ENCODE assay signal across 1 cellular context in the genomic region with DNA sequence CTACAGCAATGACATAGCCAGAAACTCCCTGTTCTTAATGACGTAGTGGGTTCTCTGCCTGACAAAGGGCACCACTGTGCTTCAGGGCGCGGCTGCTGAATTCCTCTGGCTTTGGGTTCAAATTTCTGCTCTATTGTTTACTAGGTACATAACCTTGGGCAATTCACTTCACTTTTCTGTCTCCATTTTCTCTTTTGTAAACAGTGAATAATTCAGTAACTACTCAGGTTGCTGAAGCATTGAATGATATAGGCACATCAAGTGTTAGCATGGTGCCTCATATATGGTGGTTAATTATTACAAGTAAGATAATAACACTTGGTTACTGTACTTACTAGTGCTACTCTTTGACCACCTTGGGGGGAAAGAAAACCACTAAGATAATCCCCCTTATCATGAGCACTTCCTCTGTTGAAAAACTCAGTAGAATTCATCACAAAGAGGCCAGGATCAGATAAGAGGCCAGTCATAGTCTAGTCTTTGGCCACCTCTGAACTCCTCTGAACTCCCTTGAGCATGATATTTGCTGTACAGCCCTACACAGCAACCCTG.
A peak's percentile ranks its signal among the peaks of the same experiment; 100 is the strongest.
TF ChIP-seq lines count a peak whose summit lies in the region.

No MANE protein-coding gene starts in this region.

TF ChIP-seq in HepG2, 621 proteins besides CTCF, POLR2A, EP300 and RAD21 (continued from another document and continues in another):
- TF ChIP-seq, protein P1, sequence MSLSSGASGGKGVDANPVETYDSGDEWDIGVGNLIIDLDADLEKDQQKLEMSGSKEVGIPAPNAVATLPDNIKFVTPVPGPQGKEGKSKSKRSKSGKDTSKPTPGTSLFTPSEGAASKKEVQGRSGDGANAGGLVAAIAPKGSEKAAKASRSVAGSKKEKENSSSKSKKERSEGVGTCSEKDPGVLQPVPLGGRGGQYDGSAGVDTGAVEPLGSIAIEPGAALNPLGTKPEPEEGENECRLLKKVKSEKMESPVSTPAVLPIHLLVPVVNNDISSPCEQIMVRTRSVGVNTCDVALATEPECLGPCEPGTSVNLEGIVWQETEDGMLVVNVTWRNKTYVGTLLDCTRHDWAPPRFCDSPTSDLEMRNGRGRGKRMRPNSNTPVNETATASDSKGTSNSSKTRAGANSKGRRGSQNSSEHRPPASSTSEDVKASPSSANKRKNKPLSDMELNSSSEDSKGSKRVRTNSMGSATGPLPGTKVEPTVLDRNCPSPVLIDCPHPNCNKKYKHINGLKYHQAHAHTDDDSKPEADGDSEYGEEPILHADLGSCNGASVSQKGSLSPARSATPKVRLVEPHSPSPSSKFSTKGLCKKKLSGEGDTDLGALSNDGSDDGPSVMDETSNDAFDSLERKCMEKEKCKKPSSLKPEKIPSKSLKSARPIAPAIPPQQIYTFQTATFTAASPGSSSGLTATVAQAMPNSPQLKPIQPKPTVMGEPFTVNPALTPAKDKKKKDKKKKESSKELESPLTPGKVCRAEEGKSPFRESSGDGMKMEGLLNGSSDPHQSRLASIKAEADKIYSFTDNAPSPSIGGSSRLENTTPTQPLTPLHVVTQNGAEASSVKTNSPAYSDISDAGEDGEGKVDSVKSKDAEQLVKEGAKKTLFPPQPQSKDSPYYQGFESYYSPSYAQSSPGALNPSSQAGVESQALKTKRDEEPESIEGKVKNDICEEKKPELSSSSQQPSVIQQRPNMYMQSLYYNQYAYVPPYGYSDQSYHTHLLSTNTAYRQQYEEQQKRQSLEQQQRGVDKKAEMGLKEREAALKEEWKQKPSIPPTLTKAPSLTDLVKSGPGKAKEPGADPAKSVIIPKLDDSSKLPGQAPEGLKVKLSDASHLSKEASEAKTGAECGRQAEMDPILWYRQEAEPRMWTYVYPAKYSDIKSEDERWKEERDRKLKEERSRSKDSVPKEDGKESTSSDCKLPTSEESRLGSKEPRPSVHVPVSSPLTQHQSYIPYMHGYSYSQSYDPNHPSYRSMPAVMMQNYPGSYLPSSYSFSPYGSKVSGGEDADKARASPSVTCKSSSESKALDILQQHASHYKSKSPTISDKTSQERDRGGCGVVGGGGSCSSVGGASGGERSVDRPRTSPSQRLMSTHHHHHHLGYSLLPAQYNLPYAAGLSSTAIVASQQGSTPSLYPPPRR (CRISPR knock-in tag; IDR thresholded peaks at IDR 0.05; ENCODE audit: borderline replicate concordance) = peak; percentile 99
- peak; percentile 87 for TF ChIP-seq RARA (CRISPR knock-in tag; IDR thresholded peaks at IDR 0.05)
- peak; percentile 60; the same call in 1 of the 2 replicates for TF ChIP-seq REPIN1 (CRISPR knock-in tag; IDR thresholded peaks at IDR 0.05; ENCODE audit: borderline replicate concordance, low read depth)
- TF ChIP-seq DPF2 (CRISPR knock-in tag; IDR thresholded peaks at IDR 0.05; ENCODE audit: borderline replicate concordance, low read depth) = peak; percentile 49; the same call in 1 of the 2 replicates
- no peak for TF ChIP-seq ZNF333 (CRISPR knock-in tag; IDR thresholded peaks at IDR 0.05; ENCODE audit: borderline replicate concordance)
- TF ChIP-seq, protein P2, sequence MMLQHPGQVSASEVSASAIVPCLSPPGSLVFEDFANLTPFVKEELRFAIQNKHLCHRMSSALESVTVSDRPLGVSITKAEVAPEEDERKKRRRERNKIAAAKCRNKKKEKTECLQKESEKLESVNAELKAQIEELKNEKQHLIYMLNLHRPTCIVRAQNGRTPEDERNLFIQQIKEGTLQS (CRISPR knock-in tag; IDR thresholded peaks at IDR 0.05) = peak; percentile 58; the same call in 1 of the 2 replicates
- TF ChIP-seq ZNF883 (CRISPR knock-in tag; IDR thresholded peaks at IDR 0.05; ENCODE audit: not compliant biosample characterization) = no peak
- TF ChIP-seq MAFF (IDR thresholded peaks at IDR 0.05; ENCODE audit: low read depth, low read length) = no peak; the same call in 1 of the 2 replicates
- no peak for TF ChIP-seq ZNF546 (CRISPR knock-in tag; conservative IDR thresholded peaks at IDR 0.05)
- no peak for TF ChIP-seq NBN (conservative IDR thresholded peaks at IDR 0.05)
- TF ChIP-seq ZNF660 (CRISPR knock-in tag; IDR thresholded peaks at IDR 0.05; ENCODE audit: borderline replicate concordance, low read depth) = no peak
- no peak for TF ChIP-seq ZBTB38 (CRISPR knock-in tag; IDR thresholded peaks at IDR 0.05)
- TF ChIP-seq SCMH1 (CRISPR knock-in tag; IDR thresholded peaks at IDR 0.05; ENCODE audit: borderline replicate concordance) = no peak
- no peak for TF ChIP-seq AKAP8 (CRISPR knock-in tag; IDR thresholded peaks at IDR 0.05)
- TF ChIP-seq, protein P3, sequence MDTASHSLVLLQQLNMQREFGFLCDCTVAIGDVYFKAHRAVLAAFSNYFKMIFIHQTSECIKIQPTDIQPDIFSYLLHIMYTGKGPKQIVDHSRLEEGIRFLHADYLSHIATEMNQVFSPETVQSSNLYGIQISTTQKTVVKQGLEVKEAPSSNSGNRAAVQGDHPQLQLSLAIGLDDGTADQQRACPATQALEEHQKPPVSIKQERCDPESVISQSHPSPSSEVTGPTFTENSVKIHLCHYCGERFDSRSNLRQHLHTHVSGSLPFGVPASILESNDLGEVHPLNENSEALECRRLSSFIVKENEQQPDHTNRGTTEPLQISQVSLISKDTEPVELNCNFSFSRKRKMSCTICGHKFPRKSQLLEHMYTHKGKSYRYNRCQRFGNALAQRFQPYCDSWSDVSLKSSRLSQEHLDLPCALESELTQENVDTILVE (CRISPR knock-in tag; IDR thresholded peaks at IDR 0.05) = peak; percentile 68
- TF ChIP-seq SMARCC2 (IDR thresholded peaks at IDR 0.05) = no peak
- TF ChIP-seq PITX1 (CRISPR knock-in tag; IDR thresholded peaks at IDR 0.05) = peak; percentile 96
- no peak for TF ChIP-seq HNRNPLL (IDR thresholded peaks at IDR 0.05; ENCODE audit: low read depth, low read length, poor library complexity, severe bottlenecking)
- TF ChIP-seq, protein P4, sequence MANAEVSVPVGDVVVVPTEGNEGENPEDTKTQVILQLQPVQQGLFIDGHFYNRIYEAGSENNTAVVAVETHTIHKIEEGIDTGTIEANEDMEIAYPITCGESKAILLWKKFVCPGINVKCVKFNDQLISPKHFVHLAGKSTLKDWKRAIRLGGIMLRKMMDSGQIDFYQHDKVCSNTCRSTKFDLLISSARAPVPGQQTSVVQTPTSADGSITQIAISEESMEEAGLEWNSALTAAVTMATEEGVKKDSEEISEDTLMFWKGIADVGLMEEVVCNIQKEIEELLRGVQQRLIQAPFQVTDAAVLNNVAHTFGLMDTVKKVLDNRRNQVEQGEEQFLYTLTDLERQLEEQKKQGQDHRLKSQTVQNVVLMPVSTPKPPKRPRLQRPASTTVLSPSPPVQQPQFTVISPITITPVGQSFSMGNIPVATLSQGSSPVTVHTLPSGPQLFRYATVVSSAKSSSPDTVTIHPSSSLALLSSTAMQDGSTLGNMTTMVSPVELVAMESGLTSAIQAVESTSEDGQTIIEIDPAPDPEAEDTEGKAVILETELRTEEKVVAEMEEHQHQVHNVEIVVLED (CRISPR knock-in tag; IDR thresholded peaks at IDR 0.05; ENCODE audit: borderline replicate concordance) = peak; percentile 49; the same call in 1 of the 2 replicates
- TF ChIP-seq SP1 (IDR thresholded peaks at IDR 0.05) = no peak
- no peak for TF ChIP-seq SP1 (CRISPR knock-in tag; IDR thresholded peaks at IDR 0.05)
- TF ChIP-seq ARID2 (CRISPR knock-in tag; IDR thresholded peaks at IDR 0.05; ENCODE audit: borderline replicate concordance) = 0 out of 2 replicates have a peak, but pooled peaks have one; percentile 10
- peak; percentile 71; the same call in 1 of the 2 replicates for TF ChIP-seq ZSCAN9 (CRISPR knock-in tag; IDR thresholded peaks at IDR 0.05; ENCODE audit: borderline replicate concordance)
- TF ChIP-seq, protein P5, sequence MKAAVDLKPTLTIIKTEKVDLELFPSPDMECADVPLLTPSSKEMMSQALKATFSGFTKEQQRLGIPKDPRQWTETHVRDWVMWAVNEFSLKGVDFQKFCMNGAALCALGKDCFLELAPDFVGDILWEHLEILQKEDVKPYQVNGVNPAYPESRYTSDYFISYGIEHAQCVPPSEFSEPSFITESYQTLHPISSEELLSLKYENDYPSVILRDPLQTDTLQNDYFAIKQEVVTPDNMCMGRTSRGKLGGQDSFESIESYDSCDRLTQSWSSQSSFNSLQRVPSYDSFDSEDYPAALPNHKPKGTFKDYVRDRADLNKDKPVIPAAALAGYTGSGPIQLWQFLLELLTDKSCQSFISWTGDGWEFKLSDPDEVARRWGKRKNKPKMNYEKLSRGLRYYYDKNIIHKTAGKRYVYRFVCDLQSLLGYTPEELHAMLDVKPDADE (CRISPR knock-in tag; IDR thresholded peaks at IDR 0.05) = no peak
- no peak for TF ChIP-seq ZZZ3 (CRISPR knock-in tag; IDR thresholded peaks at IDR 0.05; ENCODE audit: borderline replicate concordance)
- TF ChIP-seq GZF1 (CRISPR knock-in tag; IDR thresholded peaks at IDR 0.05) = no peak
- TF ChIP-seq ZNF33B (CRISPR knock-in tag; IDR thresholded peaks at IDR 0.05) = no peak
- TF ChIP-seq ZNF253 (CRISPR knock-in tag; IDR thresholded peaks at IDR 0.05; ENCODE audit: borderline replicate concordance) = no peak
- no peak for TF ChIP-seq CENPT (CRISPR knock-in tag; IDR thresholded peaks at IDR 0.05; ENCODE audit: low read depth)
- TF ChIP-seq ZNF180 (CRISPR knock-in tag; IDR thresholded peaks at IDR 0.05; ENCODE audit: borderline replicate concordance, low read depth) = no peak
- TF ChIP-seq, protein P6, sequence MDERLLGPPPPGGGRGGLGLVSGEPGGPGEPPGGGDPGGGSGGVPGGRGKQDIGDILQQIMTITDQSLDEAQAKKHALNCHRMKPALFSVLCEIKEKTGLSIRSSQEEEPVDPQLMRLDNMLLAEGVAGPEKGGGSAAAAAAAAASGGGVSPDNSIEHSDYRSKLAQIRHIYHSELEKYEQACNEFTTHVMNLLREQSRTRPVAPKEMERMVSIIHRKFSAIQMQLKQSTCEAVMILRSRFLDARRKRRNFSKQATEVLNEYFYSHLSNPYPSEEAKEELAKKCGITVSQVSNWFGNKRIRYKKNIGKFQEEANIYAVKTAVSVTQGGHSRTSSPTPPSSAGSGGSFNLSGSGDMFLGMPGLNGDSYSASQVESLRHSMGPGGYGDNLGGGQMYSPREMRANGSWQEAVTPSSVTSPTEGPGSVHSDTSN (CRISPR knock-in tag; IDR thresholded peaks at IDR 0.05) = no peak
- 0 out of 2 replicates have a peak, but pooled peaks have one; percentile 40 for TF ChIP-seq HNRNPUL1 (IDR thresholded peaks at IDR 0.05; ENCODE audit: low read depth, low read length)
- TF ChIP-seq, protein P7, sequence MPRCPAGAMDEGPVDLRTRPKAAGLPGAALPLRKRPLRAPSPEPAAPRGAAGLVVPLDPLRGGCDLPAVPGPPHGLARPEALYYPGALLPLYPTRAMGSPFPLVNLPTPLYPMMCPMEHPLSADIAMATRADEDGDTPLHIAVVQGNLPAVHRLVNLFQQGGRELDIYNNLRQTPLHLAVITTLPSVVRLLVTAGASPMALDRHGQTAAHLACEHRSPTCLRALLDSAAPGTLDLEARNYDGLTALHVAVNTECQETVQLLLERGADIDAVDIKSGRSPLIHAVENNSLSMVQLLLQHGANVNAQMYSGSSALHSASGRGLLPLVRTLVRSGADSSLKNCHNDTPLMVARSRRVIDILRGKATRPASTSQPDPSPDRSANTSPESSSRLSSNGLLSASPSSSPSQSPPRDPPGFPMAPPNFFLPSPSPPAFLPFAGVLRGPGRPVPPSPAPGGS (CRISPR knock-in tag; IDR thresholded peaks at IDR 0.05) = no peak
- no peak for TF ChIP-seq ZNF34 (CRISPR knock-in tag; IDR thresholded peaks at IDR 0.05; ENCODE audit: borderline replicate concordance)
- TF ChIP-seq ZMAT3 (CRISPR knock-in tag; conservative IDR thresholded peaks at IDR 0.05) = no peak
- TF ChIP-seq, protein P8, sequence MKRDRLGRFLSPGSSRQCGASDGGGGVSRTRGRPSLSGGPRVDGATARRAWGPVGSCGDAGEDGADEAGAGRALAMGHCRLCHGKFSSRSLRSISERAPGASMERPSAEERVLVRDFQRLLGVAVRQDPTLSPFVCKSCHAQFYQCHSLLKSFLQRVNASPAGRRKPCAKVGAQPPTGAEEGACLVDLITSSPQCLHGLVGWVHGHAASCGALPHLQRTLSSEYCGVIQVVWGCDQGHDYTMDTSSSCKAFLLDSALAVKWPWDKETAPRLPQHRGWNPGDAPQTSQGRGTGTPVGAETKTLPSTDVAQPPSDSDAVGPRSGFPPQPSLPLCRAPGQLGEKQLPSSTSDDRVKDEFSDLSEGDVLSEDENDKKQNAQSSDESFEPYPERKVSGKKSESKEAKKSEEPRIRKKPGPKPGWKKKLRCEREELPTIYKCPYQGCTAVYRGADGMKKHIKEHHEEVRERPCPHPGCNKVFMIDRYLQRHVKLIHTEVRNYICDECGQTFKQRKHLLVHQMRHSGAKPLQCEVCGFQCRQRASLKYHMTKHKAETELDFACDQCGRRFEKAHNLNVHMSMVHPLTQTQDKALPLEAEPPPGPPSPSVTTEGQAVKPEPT (CRISPR knock-in tag; IDR thresholded peaks at IDR 0.05; ENCODE audit: low read depth) = no peak
- no peak for TF ChIP-seq TAF1 (CRISPR knock-in tag; IDR thresholded peaks at IDR 0.05)
- no peak for TF ChIP-seq ZNF496 (CRISPR knock-in tag; IDR thresholded peaks at IDR 0.05; ENCODE audit: insufficient replicate concordance)
- TF ChIP-seq ZNF350 (CRISPR knock-in tag; IDR thresholded peaks at IDR 0.05; ENCODE audit: borderline replicate concordance, low read depth) = no peak
- TF ChIP-seq ERF (CRISPR knock-in tag; IDR thresholded peaks at IDR 0.05) = peak; percentile 74
- TF ChIP-seq IKZF1 (IDR thresholded peaks at IDR 0.05) = no peak
- TF ChIP-seq, protein P9, sequence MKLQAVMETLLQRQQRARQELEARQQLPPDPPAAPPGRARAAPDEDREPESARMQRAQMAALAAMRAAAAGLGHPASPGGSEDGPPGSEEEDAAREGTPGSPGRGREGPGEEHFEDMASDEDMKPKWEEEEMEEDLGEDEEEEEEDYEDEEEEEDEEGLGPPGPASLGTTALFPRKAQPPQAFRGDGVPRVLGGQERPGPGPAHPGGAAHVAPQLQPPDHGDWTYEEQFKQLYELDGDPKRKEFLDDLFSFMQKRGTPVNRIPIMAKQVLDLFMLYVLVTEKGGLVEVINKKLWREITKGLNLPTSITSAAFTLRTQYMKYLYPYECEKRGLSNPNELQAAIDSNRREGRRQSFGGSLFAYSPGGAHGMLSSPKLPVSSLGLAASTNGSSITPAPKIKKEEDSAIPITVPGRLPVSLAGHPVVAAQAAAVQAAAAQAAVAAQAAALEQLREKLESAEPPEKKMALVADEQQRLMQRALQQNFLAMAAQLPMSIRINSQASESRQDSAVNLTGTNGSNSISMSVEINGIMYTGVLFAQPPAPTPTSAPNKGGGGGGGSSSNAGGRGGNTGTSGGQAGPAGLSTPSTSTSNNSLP (IDR thresholded peaks at IDR 0.05; ENCODE audit: low read depth, low read length) = peak; percentile 96
- TF ChIP-seq, protein P10, sequence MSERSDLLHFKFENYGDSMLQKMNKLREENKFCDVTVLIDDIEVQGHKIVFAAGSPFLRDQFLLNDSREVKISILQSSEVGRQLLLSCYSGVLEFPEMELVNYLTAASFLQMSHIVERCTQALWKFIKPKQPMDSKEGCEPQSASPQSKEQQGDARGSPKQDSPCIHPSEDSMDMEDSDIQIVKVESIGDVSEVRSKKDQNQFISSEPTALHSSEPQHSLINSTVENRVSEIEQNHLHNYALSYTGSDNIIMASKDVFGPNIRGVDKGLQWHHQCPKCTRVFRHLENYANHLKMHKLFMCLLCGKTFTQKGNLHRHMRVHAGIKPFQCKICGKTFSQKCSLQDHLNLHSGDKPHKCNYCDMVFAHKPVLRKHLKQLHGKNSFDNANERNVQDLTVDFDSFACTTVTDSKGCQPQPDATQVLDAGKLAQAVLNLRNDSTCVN (CRISPR knock-in tag; IDR thresholded peaks at IDR 0.05; ENCODE audit: borderline replicate concordance) = no peak
- no peak for TF ChIP-seq ZNF274 (CRISPR knock-in tag; IDR thresholded peaks at IDR 0.05)
- TF ChIP-seq HDAC1 (CRISPR knock-in tag; IDR thresholded peaks at IDR 0.05) = peak; percentile 89
- peak; percentile 95 for TF ChIP-seq HMG20A (CRISPR knock-in tag; IDR thresholded peaks at IDR 0.05; ENCODE audit: borderline replicate concordance)
- no peak for TF ChIP-seq BRCA1 (CRISPR knock-in tag; IDR thresholded peaks at IDR 0.05)
- TF ChIP-seq ZMYM3 (CRISPR knock-in tag; IDR thresholded peaks at IDR 0.05) = peak; percentile 12; the same call in 1 of the 2 replicates
